Comparison of ENCODE assay signal across 8 cellular contexts in the genomic region with DNA sequence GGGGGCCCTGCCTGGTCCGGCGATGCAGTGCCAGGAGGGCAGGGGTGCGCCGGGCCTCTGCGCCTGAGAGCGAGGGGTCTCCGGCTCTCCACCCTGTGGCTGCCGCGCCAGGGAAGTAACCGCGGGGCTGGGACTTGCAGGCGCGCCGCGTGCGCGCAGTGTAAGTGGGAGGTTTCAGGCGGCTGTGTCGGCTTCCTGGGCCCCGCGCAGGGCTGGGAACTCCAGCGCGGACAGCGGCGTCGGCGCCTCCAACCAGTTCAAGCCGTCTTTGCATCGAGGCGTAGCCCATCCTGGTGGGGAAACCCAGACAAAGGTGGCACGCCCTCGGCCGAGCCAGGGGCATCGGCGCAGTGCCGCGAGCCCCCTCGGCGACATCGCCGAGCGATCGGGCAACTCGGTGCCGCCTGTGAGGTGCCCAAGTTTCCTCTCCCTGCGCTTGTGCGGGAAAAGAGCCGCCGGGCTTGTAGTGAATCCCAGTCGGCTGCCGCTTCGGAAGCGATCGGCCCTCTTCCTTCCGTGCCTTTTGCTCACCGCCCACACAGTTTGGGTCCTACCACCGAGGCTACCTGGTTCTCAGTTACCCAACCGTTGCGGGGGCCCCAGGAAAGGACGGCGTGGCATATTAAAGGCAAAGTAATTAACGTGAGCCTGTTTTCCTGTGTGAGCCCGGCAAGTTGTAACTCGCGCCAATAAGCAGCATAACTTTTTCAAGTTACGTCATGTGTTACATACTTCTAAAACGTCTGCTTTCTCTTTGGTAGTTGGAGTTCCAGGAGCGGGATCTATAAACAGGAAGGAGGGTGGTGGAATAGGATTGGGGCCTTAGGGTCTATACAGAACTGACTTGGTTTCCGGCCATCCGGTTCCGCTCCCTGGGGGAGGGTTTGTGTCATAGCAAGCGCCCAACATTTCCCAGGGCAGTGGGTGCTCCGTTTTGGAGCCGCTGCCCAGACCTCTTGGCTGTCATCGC. TPM values are rescaled to one million over a fixed set of nuclear protein-coding genes. Genes with fewer than 3 reads are reported as not detected.
DNase-seq lines count a peak whose midpoint lies in the region; ATAC-seq and TF ChIP-seq lines count a peak whose summit lies in the region.

No MANE protein-coding gene starts in this region.

- TF ChIP-seq POLR2A in GM18526 (IDR thresholded peaks at IDR 0.05; ENCODE audit: extremely low read depth, insufficient read length), result peak; percentile 54

- H3K4me1 Mint-ChIP-seq in endodermal cell, result peaks cover 22% of the 10 kb centered on the region
- H3K4me1 Mint-ChIP-seq in mesothelial cell of epicardium, result peaks cover 45% of the 10 kb centered on the region

- H3K9me3 ChIP-seq in endodermal cell (ENCODE audit: control insufficient read depth, low read length), result no peaks in the 10 kb centered on the region

- in situ Hi-C loops in ACHN (cut with HindIII; ENCODE audit: low pct_ligation_motif_present, low pct_unique_long_range_greater_than_20kb, low sequenced_read_pairs), result no loop called here

- H3K27me3 Mint-ChIP-seq in endodermal cell (ENCODE audit: insufficient read depth) (peaks cover 30% of the 10 kb centered on the region), mesothelial cell of epicardium (ENCODE audit: low read depth) (no peaks in the 10 kb centered on the region)

- H3K36me3 Mint-ChIP-seq in endodermal cell (ENCODE audit: low read depth) (no peaks in the 10 kb centered on the region), mesothelial cell of epicardium (no peaks in the 10 kb centered on the region)

- H3K27me3 ChIP-seq in endodermal cell (ENCODE audit: control insufficient read depth, insufficient read depth, low read length, poor library complexity, severe bottlenecking), result peaks cover 21% of the 10 kb centered on the region

- H3K9ac ChIP-seq in endodermal cell (ENCODE audit: extremely low read depth, low read length, poor library complexity, severe bottlenecking), result peak overlapping the region; percentile 53

- peak overlapping the region; percentile 94 for H3K4me3 ChIP-seq in endodermal cell (ENCODE audit: low read length)

- H3K27ac ChIP-seq in endodermal cell (ENCODE audit: low read depth, low read length), result no peak overlapping the region

- H3K27ac Mint-ChIP-seq in endodermal cell (peak overlapping the region; percentile 39), mesothelial cell of epicardium (peak overlapping the region; percentile 98)

- peaks cover 4% of the 10 kb centered on the region for H3K4me1 ChIP-seq in endodermal cell (ENCODE audit: control insufficient read depth, insufficient read depth, low read length)

- WGBS in endodermal cell (ENCODE audit: insufficient coverage in 1 of 2, insufficient read length in 1 of 2), 2 experiments, result 1 to 2% methylated on average over 54 to 75 of the region's 75 CpGs

- TF ChIP-seq CTCF in endodermal cell (conservative IDR thresholded peaks at IDR 0.05) (peak; percentile 57), mesothelial cell of epicardium (IDR thresholded peaks at IDR 0.05; ENCODE audit: unreplicated experiment) (no peak)

- peak; percentile 41 for ATAC-seq in HG03108 (IDR thresholded peaks at IDR 0.05; ENCODE audit: unreplicated experiment)

- H3K4me3 Mint-ChIP-seq in endodermal cell, result peak overlapping the region; percentile 83
- peak overlapping the region; percentile 95 for H3K4me3 Mint-ChIP-seq in mesothelial cell of epicardium

- DNase-seq in ACHN (peak; percentile 82), NOMO-1 (lab: John Stamatoyannopoulos, UW; ENCODE audit: unreplicated experiment in 2 of 2) (peak; percentile 47 to 51), endodermal cell (peak; percentile 83), mesothelial cell of epicardium (ENCODE audit: low spot score in 2 of 2, unreplicated experiment in 2 of 2) (peak; percentile 52 to 77)
- DNase-seq in activated CD8-positive, alpha-beta memory T cell treated with anti-CD3 and anti-CD28 coated beads for 48 hours (ENCODE audit: low read depth in 2 of 3, low spot score in 2 of 3), result peak; percentile 38 to 60 (median 38)
- DNase-seq in stimulated activated CD8-positive, alpha-beta memory T cell treated with anti-CD3 and anti-CD28 coated beads, Interleukin-15, amount 100 ng/mL, for 4 hours (ENCODE audit: low read depth in 2 of 2), result peak; percentile 27 to 53

- no peaks in the 10 kb centered on the region for H3K9me3 Mint-ChIP-seq in endodermal cell
- H3K9me3 Mint-ChIP-seq in mesothelial cell of epicardium, result no peaks in the 10 kb centered on the region

- no peaks in the 10 kb centered on the region for H3K36me3 ChIP-seq in endodermal cell (ENCODE audit: control insufficient read depth, insufficient read depth, low read length)

RNA-seq across cellular contexts. Expression of a gene that starts 1.2 kb away (rescaled TPM):
- total RNA-seq in endodermal cell, result 10 to 100 TPM in 1 of 2 donors, 1 to 10 TPM in 1; 8.1 to 11.8 TPM
- 10.0 TPM for polyA plus RNA-seq in endodermal cell (2013, experiment 1 of 2)
- 10.1 TPM for polyA plus RNA-seq in endodermal cell (2013, experiment 2 of 2)
- total RNA-seq in mesothelial cell of epicardium, result 29.4 to 29.6 TPM (median 29.6 TPM) in 3 replicates
